Comparison of ENCODE assay signal across 13 cellular contexts in genomic region chr17:21419299-21420239, GRCh38. TPM values are rescaled to one million over a fixed set of nuclear protein-coding genes. Genes with fewer than 3 reads are reported as not detected.
DNase-seq lines count a peak whose midpoint lies in the region; ATAC-seq and TF ChIP-seq lines count a peak whose summit lies in the region.
"Had no signal": no experiment of that assay in that cellular context is flagged by ENCODE, and none has a peak within 500 bp of the region (broad histone marks: within the 10 kb centered on the region; RNA-seq: fewer than 3 reads in every experiment).

No MANE protein-coding gene starts in this region.

- no peaks in the 10 kb centered on the region for H3K9me3 ChIP-seq in CD4-positive, alpha-beta memory T cell (ENCODE audit: control insufficient read depth in 1 of 2, low read length in 2 of 2)
- H3K9me3 ChIP-seq: ascending aorta, Peyer's patch had no signal

- CTCF ChIA-PET in CD4-positive, alpha-beta memory T cell (lab: Charles Lee; ENCODE audit: partially characterized antibody), result no interaction called here
- CTCF ChIA-PET in WTC11 (lab: Charles Lee), result no interaction called here

- POLR2A ChIA-PET in CD4-positive, alpha-beta memory T cell (lab: Charles Lee; ENCODE audit: partially characterized antibody), result no interaction called here
- POLR2A ChIA-PET in WTC11 (lab: Charles Lee), result interaction anchor here (0.7 kb wide), 1 partner anchor 34 kb away, joined by 3 read pairs; no protein-coding TSS in a partner anchor

- peaks cover 0 to 1% of the 10 kb centered on the region in 2 donors for H3K36me3 Mint-ChIP-seq in CD4-positive, alpha-beta memory T cell
- H3K36me3 Mint-ChIP-seq in WTC11, result no peaks in the 10 kb centered on the region
- H3K36me3 Mint-ChIP-seq in activated naive CD8-positive, alpha-beta T cell, result peaks cover 2% of the 10 kb centered on the region
- H3K36me3 Mint-ChIP-seq in natural killer cell treated with Interleukin-12 subunit alpha and Interleukin-12 subunit beta and Interleukin-15 and Interleukin-18, amount 100 ng/mL, for 72 hours, result no peaks in the 10 kb centered on the region

- peaks cover 5 to 20% (median 14%) of the 10 kb centered on the region in 4 donors for H3K4me1 Mint-ChIP-seq in CD4-positive, alpha-beta memory T cell
- no peaks in the 10 kb centered on the region for H3K4me1 Mint-ChIP-seq in WTC11
- peaks cover 32% of the 10 kb centered on the region for H3K4me1 Mint-ChIP-seq in activated naive CD8-positive, alpha-beta T cell (ENCODE audit: low read depth)
- H3K4me1 Mint-ChIP-seq in natural killer cell treated with Interleukin-12 subunit alpha and Interleukin-12 subunit beta and Interleukin-15 and Interleukin-18, amount 100 ng/mL, for 72 hours (ENCODE audit: low read depth in 2 of 2), result no peaks in the 10 kb centered on the region

- TF ChIP-seq CTCF in WTC11 (IDR thresholded peaks at IDR 0.05), result no peak

- peaks cover 1 to 3% of the 10 kb centered on the region in 2 donors for H3K27me3 Mint-ChIP-seq in CD4-positive, alpha-beta memory T cell
- H3K27me3 Mint-ChIP-seq in WTC11 (ENCODE audit: low read depth), result no peaks in the 10 kb centered on the region
- H3K27me3 Mint-ChIP-seq in activated naive CD8-positive, alpha-beta T cell, result no peaks in the 10 kb centered on the region
- no peaks in the 10 kb centered on the region for H3K27me3 Mint-ChIP-seq in natural killer cell treated with Interleukin-12 subunit alpha and Interleukin-12 subunit beta and Interleukin-15 and Interleukin-18, amount 100 ng/mL, for 72 hours

- peak overlapping the region; percentile 27 for H3K27ac ChIP-seq in CD4-positive, alpha-beta memory T cell (ENCODE audit: low read depth, low read length)
- H3K27ac ChIP-seq: ascending aorta, hepatocyte, Peyer's patch had no signal

- peak overlapping the region in 1 of 2 donors; percentile 43 for H3K4me3 ChIP-seq in CD4-positive, alpha-beta memory T cell (ENCODE audit: low read length in 2 of 2)
- H3K4me3 ChIP-seq: ascending aorta, hepatocyte, Peyer's patch had no signal

- intact Hi-C loops in CD4-positive, alpha-beta memory T cell (cut with micrococcal nuclease), result no loop called here

- ATAC-seq in WTC11 (no peak), HG03439 (IDR thresholded peaks at IDR 0.05; ENCODE audit: unreplicated experiment) (no peak), GM21825 (IDR thresholded peaks at IDR 0.05; ENCODE audit: unreplicated experiment) (no peak), HG03280 (IDR thresholded peaks at IDR 0.05; ENCODE audit: unreplicated experiment) (no peak), HG02840 (IDR thresholded peaks at IDR 0.05; ENCODE audit: low FRiP score, unreplicated experiment) (no peak)
- ATAC-seq in natural killer cell treated with Interleukin-12 subunit alpha and Interleukin-12 subunit beta and Interleukin-15 and Interleukin-18, amount 100 ng/mL, for 72 hours, result no peak

- H3K9me3 Mint-ChIP-seq in CD4-positive, alpha-beta memory T cell, result peaks cover 0 to 3% (median 0%) of the 10 kb centered on the region in 8 donors
- H3K9me3 Mint-ChIP-seq in WTC11, result no peaks in the 10 kb centered on the region
- no peaks in the 10 kb centered on the region for H3K9me3 Mint-ChIP-seq in activated naive CD8-positive, alpha-beta T cell (ENCODE audit: low read depth)
- no peaks in the 10 kb centered on the region for H3K9me3 Mint-ChIP-seq in natural killer cell treated with Interleukin-12 subunit alpha and Interleukin-12 subunit beta and Interleukin-15 and Interleukin-18, amount 100 ng/mL, for 72 hours

- H3K27me3 ChIP-seq in CD4-positive, alpha-beta memory T cell (ENCODE audit: insufficient read depth, low read length), result no peaks in the 10 kb centered on the region
- H3K27me3 ChIP-seq: ascending aorta, hepatocyte, Peyer's patch had no signal

- H3K4me1 ChIP-seq in CD4-positive, alpha-beta memory T cell (ENCODE audit: insufficient read depth, low read length), result peaks cover 10% of the 10 kb centered on the region
- H3K4me1 ChIP-seq: ascending aorta, Peyer's patch had no signal

- H3K4me3 Mint-ChIP-seq in CD4-positive, alpha-beta memory T cell, result peak overlapping the region; percentile 53 to 85 (median 78)
- H3K4me3 Mint-ChIP-seq in WTC11, result no peak overlapping the region
- H3K4me3 Mint-ChIP-seq in activated naive CD8-positive, alpha-beta T cell, result peak overlapping the region; percentile 80
- no peak overlapping the region for H3K4me3 Mint-ChIP-seq in natural killer cell treated with Interleukin-12 subunit alpha and Interleukin-12 subunit beta and Interleukin-15 and Interleukin-18, amount 100 ng/mL, for 72 hours

- peak; percentile 52 to 72 (median 58) for DNase-seq in CD4-positive, alpha-beta memory T cell
- peak; percentile 19 for DNase-seq in WTC11 (ENCODE audit: low spot score)
- peak; percentile 54 for DNase-seq in natural killer cell treated with Interleukin-12 subunit alpha and Interleukin-12 subunit beta and Interleukin-15 and Interleukin-18, amount 100 ng/mL, for 72 hours (ENCODE audit: low spot score)
- DNase-seq: mesenchymal stem cell had no signal

- H3K27ac Mint-ChIP-seq in CD4-positive, alpha-beta memory T cell, result peak overlapping the region; percentile 86 to 94 (median 91)
- no peak overlapping the region for H3K27ac Mint-ChIP-seq in WTC11
- H3K27ac Mint-ChIP-seq in activated naive CD8-positive, alpha-beta T cell, result peak overlapping the region; percentile 76
- no peak overlapping the region for H3K27ac Mint-ChIP-seq in natural killer cell treated with Interleukin-12 subunit alpha and Interleukin-12 subunit beta and Interleukin-15 and Interleukin-18, amount 100 ng/mL, for 72 hours
- H3K27ac Mint-ChIP-seq: progenitor cell of endocrine pancreas had no signal

- H3K36me3 ChIP-seq in CD4-positive, alpha-beta memory T cell (ENCODE audit: insufficient read depth, low read length), result no peaks in the 10 kb centered on the region
- H3K36me3 ChIP-seq: ascending aorta, Peyer's patch had no signal

TF ChIP-seq in WTC11, 78 proteins besides CTCF, POLR2A, EP300 and RAD21:
- no peak for TF ChIP-seq HMGXB4 (CRISPR knock-in tag; IDR thresholded peaks at IDR 0.05)
- no peak for TF ChIP-seq PREB (CRISPR knock-in tag; IDR thresholded peaks at IDR 0.05; ENCODE audit: borderline replicate concordance)
- no peak for TF ChIP-seq ELF4 (CRISPR knock-in tag; IDR thresholded peaks at IDR 0.05; ENCODE audit: low read depth)
- no peak for TF ChIP-seq ZNF138 (CRISPR knock-in tag; conservative IDR thresholded peaks at IDR 0.05)
- no peak for TF ChIP-seq NFE2L1 (CRISPR knock-in tag; IDR thresholded peaks at IDR 0.05)

RNA-seq across cellular contexts. Expression of gene KCNJ12, which starts 43.4 kb away (rescaled TPM):
- total RNA-seq in CD4-positive, alpha-beta memory T cell, result not detected
- not detected for polyA plus RNA-seq in CD4-positive, alpha-beta memory T cell
- 2.2 to 2.3 TPM (median 2.3 TPM) in 3 replicates for total RNA-seq in WTC11 (2021)
- total RNA-seq in natural killer cell treated with Interleukin-12 subunit alpha and Interleukin-12 subunit beta and Interleukin-15 and Interleukin-18, amount 100 ng/mL, for 72 hours, result not detected

Comparison
In these comparisons a context has a peak if more than half of its experiments do, and no peak if none do; other contexts are left out.
1. H3K27ac Mint-ChIP-seq: peak in CD4-positive, alpha-beta memory T cell (7 of 7) and activated naive CD8-positive, alpha-beta T cell (single experiment); none in WTC11 (single experiment) and natural killer cell treated with Interleukin-12 subunit alpha and Interleukin-12 subunit beta and Interleukin-15 and Interleukin-18, amount 100 ng/mL, for 72 hours (0 of 2).
2. H3K4me3 Mint-ChIP-seq: peak in CD4-positive, alpha-beta memory T cell (8 of 8) and activated naive CD8-positive, alpha-beta T cell (single experiment); none in WTC11 (single experiment) and natural killer cell treated with Interleukin-12 subunit alpha and Interleukin-12 subunit beta and Interleukin-15 and Interleukin-18, amount 100 ng/mL, for 72 hours (single experiment).
3. Peak in every context shown above with its lines, with median percentiles within 50 percentile points of each other: DNase-seq.